ENCODE assay signal across 1 cellular context in the genomic region with DNA sequence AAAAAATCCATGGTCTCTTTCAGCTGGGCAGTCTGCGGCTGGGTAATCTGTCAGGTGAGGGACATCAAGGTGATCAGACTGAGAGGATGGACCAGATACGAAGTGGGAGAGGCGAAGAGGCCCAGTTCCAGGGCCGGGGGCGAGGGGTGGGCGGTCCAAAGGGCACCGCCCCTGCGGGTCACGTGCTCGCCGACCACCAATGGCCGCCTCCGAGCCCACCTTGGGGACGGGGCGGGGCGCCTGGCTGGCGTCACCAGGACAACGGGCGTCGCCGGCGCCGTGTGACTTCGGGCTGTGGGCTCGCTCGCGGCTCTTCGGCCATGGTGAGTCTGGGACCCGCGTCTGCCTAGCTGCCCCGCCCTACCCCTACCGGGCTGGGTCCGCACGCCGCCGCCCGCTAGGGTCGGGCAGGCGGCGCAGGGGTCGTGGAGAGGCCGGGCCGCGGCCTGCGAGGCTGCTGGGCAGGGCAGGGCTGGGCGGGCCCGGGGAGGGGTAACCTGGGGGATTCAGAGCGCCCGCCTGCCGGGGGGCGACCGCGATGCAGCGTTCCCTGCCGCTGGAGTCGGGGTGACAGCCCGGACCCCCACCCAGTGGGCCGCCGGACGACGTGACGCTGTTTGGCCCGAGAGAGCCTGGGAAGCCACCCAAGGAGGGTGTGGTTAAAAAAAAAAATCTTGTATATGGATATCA.
TF ChIP-seq lines count a peak whose summit lies in the region.

A gene with protein sequence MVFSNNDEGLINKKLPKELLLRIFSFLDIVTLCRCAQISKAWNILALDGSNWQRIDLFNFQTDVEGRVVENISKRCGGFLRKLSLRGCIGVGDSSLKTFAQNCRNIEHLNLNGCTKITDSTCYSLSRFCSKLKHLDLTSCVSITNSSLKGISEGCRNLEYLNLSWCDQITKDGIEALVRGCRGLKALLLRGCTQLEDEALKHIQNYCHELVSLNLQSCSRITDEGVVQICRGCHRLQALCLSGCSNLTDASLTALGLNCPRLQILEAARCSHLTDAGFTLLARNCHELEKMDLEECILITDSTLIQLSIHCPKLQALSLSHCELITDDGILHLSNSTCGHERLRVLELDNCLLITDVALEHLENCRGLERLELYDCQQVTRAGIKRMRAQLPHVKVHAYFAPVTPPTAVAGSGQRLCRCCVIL (plus strand): TSS at position 250 of the 690 bp plus-strand sequence. CDS start 71 bp downstream, at position 321.

TF ChIP-seq in HEK293, 187 proteins besides CTCF, POLR2A, EP300 and RAD21 (continued from another document):
- TF ChIP-seq KLF1 (tag by site-specific recombination; IDR thresholded peaks at IDR 0.05) (peak; percentile 73), MZF1 (tag by site-specific recombination; IDR thresholded peaks at IDR 0.05; ENCODE audit: borderline replicate concordance) (no peak), KLF9 (tag by site-specific recombination; IDR thresholded peaks at IDR 0.05; ENCODE audit: low read depth) (peak; percentile 72), SP3 (tag by site-specific recombination; IDR thresholded peaks at IDR 0.05) (peak; percentile 81), BCL11A (tag by site-specific recombination; IDR thresholded peaks at IDR 0.05; ENCODE audit: low read depth) (no peak), KLF16 (tag by site-specific recombination; IDR thresholded peaks at IDR 0.05) (0 out of 2 replicates have a peak, but pooled peaks have one; percentile 21), GLIS2 (tag by site-specific recombination; IDR thresholded peaks at IDR 0.05) (peak; percentile 28; the same call in 1 of the 2 replicates), KLF8 (tag by site-specific recombination; IDR thresholded peaks at IDR 0.05) (peak; percentile 71; the same call in 1 of the 2 replicates), ZNF341 (tag by site-specific recombination; IDR thresholded peaks at IDR 0.05; ENCODE audit: low read depth) (no peak), ZNF777 (tag by site-specific recombination; IDR thresholded peaks at IDR 0.05; ENCODE audit: borderline replicate concordance) (no peak), SP2 (tag by site-specific recombination; IDR thresholded peaks at IDR 0.05) (peak; percentile 75), SALL2 (tag by site-specific recombination; IDR thresholded peaks at IDR 0.05; ENCODE audit: borderline replicate concordance) (no peak), EGR2 (tag by site-specific recombination; IDR thresholded peaks at IDR 0.05; ENCODE audit: low read depth) (peak; percentile 59)
- TF ChIP-seq, protein P1, sequence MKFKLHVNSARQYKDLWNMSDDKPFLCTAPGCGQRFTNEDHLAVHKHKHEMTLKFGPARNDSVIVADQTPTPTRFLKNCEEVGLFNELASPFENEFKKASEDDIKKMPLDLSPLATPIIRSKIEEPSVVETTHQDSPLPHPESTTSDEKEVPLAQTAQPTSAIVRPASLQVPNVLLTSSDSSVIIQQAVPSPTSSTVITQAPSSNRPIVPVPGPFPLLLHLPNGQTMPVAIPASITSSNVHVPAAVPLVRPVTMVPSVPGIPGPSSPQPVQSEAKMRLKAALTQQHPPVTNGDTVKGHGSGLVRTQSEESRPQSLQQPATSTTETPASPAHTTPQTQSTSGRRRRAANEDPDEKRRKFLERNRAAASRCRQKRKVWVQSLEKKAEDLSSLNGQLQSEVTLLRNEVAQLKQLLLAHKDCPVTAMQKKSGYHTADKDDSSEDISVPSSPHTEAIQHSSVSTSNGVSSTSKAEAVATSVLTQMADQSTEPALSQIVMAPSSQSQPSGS (tag by site-specific recombination; IDR thresholded peaks at IDR 0.05; ENCODE audit: low read depth), result no peak
- TF ChIP-seq, protein P2, sequence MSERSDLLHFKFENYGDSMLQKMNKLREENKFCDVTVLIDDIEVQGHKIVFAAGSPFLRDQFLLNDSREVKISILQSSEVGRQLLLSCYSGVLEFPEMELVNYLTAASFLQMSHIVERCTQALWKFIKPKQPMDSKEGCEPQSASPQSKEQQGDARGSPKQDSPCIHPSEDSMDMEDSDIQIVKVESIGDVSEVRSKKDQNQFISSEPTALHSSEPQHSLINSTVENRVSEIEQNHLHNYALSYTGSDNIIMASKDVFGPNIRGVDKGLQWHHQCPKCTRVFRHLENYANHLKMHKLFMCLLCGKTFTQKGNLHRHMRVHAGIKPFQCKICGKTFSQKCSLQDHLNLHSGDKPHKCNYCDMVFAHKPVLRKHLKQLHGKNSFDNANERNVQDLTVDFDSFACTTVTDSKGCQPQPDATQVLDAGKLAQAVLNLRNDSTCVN (tag by site-specific recombination; optimal IDR thresholded peaks at IDR 0.05), result peak; percentile 52
- TF ChIP-seq, protein P3, sequence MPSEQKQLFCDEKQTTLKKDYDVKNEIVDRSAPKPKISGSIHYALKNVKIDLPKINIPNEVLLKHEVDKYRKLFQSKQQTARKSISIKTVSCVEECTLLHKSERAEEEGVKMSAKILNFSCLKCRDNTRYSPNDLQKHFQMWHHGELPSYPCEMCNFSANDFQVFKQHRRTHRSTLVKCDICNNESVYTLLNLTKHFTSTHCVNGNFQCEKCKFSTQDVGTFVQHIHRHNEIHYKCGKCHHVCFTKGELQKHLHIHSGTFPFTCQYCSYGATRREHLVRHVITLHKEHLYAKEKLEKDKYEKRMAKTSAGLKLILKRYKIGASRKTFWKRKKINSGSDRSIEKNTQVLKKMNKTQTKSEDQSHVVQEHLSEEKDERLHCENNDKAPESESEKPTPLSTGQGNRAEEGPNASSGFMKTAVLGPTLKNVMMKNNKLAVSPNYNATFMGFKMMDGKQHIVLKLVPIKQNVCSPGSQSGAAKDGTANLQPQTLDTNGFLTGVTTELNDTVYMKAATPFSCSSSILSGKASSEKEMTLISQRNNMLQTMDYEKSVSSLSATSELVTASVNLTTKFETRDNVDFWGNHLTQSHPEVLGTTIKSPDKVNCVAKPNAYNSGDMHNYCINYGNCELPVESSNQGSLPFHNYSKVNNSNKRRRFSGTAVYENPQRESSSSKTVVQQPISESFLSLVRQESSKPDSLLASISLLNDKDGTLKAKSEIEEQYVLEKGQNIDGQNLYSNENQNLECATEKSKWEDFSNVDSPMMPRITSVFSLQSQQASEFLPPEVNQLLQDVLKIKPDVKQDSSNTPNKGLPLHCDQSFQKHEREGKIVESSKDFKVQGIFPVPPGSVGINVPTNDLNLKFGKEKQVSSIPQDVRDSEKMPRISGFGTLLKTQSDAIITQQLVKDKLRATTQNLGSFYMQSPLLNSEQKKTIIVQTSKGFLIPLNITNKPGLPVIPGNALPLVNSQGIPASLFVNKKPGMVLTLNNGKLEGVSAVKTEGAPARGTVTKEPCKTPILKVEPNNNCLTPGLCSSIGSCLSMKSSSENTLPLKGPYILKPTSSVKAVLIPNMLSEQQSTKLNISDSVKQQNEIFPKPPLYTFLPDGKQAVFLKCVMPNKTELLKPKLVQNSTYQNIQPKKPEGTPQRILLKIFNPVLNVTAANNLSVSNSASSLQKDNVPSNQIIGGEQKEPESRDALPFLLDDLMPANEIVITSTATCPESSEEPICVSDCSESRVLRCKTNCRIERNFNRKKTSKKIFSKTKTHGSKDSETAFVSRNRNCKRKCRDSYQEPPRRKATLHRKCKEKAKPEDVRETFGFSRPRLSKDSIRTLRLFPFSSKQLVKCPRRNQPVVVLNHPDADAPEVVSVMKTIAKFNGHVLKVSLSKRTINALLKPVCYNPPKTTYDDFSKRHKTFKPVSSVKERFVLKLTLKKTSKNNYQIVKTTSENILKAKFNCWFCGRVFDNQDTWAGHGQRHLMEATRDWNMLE (tag by site-specific recombination; conservative IDR thresholded peaks at IDR 0.05; ENCODE audit: low read depth), result no peak
TF ChIP-seq in HEK293: peak in this region for 15.
